In genomic region chr9:26266111-26266791, GRCh38 we compare ENCODE assay signal across 17 cellular contexts.
"Had no signal": no experiment of that assay in that cellular context is flagged by ENCODE, and none has a peak within 500 bp of the region (broad histone marks: within the 10 kb centered on the region; RNA-seq: fewer than 3 reads in every experiment).

No MANE protein-coding gene starts in this region.

- H3K27ac Mint-ChIP-seq: activated CD4-positive, alpha-beta T cell treated with anti-CD3 and anti-CD28 coated beads, Interleukin-2, amount 10 ng/mL, durations not matched to agents 7 days and 5 days; activated naive CD4-positive, alpha-beta T cell treated with anti-CD3 and anti-CD28 coated beads for 36 hours; natural killer cell; T-cell had no signal

- H3K9me3 Mint-ChIP-seq: activated CD4-positive, alpha-beta T cell treated with anti-CD3 and anti-CD28 coated beads, Interleukin-2, amount 10 ng/mL, durations not matched to agents 7 days and 5 days had no signal

- H2AFZ ChIP-seq: parathyroid adenoma had no signal

- H3K4me3 Mint-ChIP-seq: activated CD4-positive, alpha-beta T cell treated with anti-CD3 and anti-CD28 coated beads, Interleukin-2, amount 10 ng/mL, durations not matched to agents 7 days and 5 days; activated naive CD4-positive, alpha-beta T cell treated with anti-CD3 and anti-CD28 coated beads for 36 hours; activated T-cell treated with anti-CD3 and anti-CD28 coated beads, Interleukin-2, amount 50 U/mL, for 4 hours; natural killer cell; T-cell had no signal

- H3K79me2 ChIP-seq: parathyroid adenoma had no signal

- H3K27ac ChIP-seq: breast epithelium, coronary artery, neutrophil, parathyroid adenoma, tibial artery had no signal

- H3K27me3 Mint-ChIP-seq: activated CD4-positive, alpha-beta T cell treated with anti-CD3 and anti-CD28 coated beads, Interleukin-2, amount 10 ng/mL, durations not matched to agents 7 days and 5 days; T-cell had no signal

- H3K4me1 Mint-ChIP-seq: activated CD4-positive, alpha-beta T cell treated with anti-CD3 and anti-CD28 coated beads, Interleukin-2, amount 10 ng/mL, durations not matched to agents 7 days and 5 days; natural killer cell; T-cell had no signal

- DNase-seq: activated CD4-positive, alpha-beta T cell treated with anti-CD3 and anti-CD28 coated beads, Interleukin-2, amount 10 ng/mL, durations not matched to agents 7 days and 5 days; activated CD8-positive, alpha-beta memory T cell treated with anti-CD3 and anti-CD28 coated beads, Interleukin-2, amount 50 U/mL, for 4 hours; activated naive CD4-positive, alpha-beta T cell treated with anti-CD3 and anti-CD28 coated beads for 36 hours; activated T-cell treated with anti-CD3 and anti-CD28 coated beads, Interleukin-2, amount 50 U/mL, for 4 hours; anterior cingulate cortex; left cardiac atrium; mesendoderm; natural killer cell; stimulated activated CD4-positive, alpha-beta T cell treated with anti-CD3 and anti-CD28 coated beads, Interleukin-2, amount 100 ng/mL, for 24 hours; stimulated activated naive CD8-positive, alpha-beta T cell treated with anti-CD3 and anti-CD28 coated beads, Interleukin-15, Interleukin-2, amounts not matched to agents 100 U/mL and 50 U/mL, for 24 hours; substantia nigra; T-cell; tibial artery had no signal

- H3K36me3 Mint-ChIP-seq: natural killer cell, T-cell had no signal

- H3K4me1 ChIP-seq: breast epithelium, parathyroid adenoma had no signal

- H3K4me3 ChIP-seq: breast epithelium, coronary artery, tibial artery had no signal

- H3K36me3 ChIP-seq: breast epithelium, neutrophil, tibial artery had no signal

- H3K27me3 ChIP-seq: breast epithelium, neutrophil, tibial artery had no signal
